In genomic region chr6:55621993-55622392, GRCh38 we compare ENCODE assay signal across 9 cellular contexts. TPM values are rescaled to one million over a fixed set of nuclear protein-coding genes. Genes with fewer than 3 reads are reported as not detected.
"Had no signal": no experiment of that assay in that cellular context is flagged by ENCODE, and none has a peak within 500 bp of the region (broad histone marks: within the 10 kb centered on the region; RNA-seq: fewer than 3 reads in every experiment).

No MANE protein-coding gene starts in this region.

- H3K4me3 ChIP-seq: GM12878 had no signal

- DNase-seq: GDM1, GF-D8 had no signal

- FAIRE-seq: G401.6, GM12878, GM12891, GM12892, GM18507, GM19239 had no signal

- ATAC-seq: GM12878 had no signal

RNA-seq across cellular contexts. Expression of gene HMGCLL1, which starts 43.0 kb away (rescaled TPM):
- total RNA-seq: G401, GM12878 had no signal
- polyA plus RNA-seq: GM12878 had no signal
